Comparison of ENCODE assay signal across 1 cellular context in the genomic region with DNA sequence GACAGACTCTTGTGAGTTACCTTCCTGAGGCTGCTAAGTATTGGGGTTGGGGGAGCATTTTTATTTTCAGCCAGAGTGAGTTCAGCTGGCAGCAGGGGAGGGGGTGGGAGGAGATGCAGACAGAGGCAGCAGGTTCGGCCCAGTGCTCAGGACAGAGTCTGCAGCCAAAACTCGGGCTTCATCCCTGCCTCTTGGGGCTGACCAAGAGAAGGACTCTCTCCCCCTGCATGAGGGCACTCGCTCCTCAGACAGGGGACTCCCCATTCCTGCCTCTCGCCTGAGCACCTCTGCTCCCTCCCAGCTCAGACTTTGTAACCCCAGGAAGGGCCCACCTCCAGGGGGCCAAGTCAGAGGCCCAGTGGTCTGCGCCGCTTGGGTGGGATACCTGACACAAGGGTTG.
TF ChIP-seq lines count a peak whose summit lies in the region.

No MANE protein-coding gene starts in this region.

TF ChIP-seq in H1, 55 proteins besides CTCF, POLR2A, EP300 and RAD21:
- no peak for TF ChIP-seq ASH2L (IDR thresholded peaks at IDR 0.05; ENCODE audit: low read length)
- TF ChIP-seq BCL11A (IDR thresholded peaks at IDR 0.05; ENCODE audit: low read depth in 2 of 2, low read length in 2 of 2): no peak
- TF ChIP-seq, protein P1, sequence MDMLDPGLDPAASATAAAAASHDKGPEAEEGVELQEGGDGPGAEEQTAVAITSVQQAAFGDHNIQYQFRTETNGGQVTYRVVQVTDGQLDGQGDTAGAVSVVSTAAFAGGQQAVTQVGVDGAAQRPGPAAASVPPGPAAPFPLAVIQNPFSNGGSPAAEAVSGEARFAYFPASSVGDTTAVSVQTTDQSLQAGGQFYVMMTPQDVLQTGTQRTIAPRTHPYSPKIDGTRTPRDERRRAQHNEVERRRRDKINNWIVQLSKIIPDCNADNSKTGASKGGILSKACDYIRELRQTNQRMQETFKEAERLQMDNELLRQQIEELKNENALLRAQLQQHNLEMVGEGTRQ (IDR thresholded peaks at IDR 0.05; ENCODE audit: low read length): no peak
- no peak for TF ChIP-seq SIN3A (conservative IDR thresholded peaks at IDR 0.05 in 1 of 2, IDR thresholded peaks at IDR 0.05 in 1 of 2; ENCODE audit: low read depth in 1 of 2, low read length in 2 of 2)
- no peak for TF ChIP-seq CBX5 (IDR thresholded peaks at IDR 0.05; ENCODE audit: low read depth, low read length)
- TF ChIP-seq SP1 (IDR thresholded peaks at IDR 0.05; ENCODE audit: low read depth, low read length): no peak
